In genomic region chr9:128252317-128253139, GRCh38 we compare ENCODE assay signal across 23 cellular contexts. TPM values are rescaled to one million over a fixed set of nuclear protein-coding genes. Genes with fewer than 3 reads are reported as not detected.
DNase-seq lines count a peak whose midpoint lies in the region; FAIRE-seq and TF ChIP-seq lines count a peak whose summit lies in the region.
"Had no signal": no experiment of that assay in that cellular context is flagged by ENCODE, and none has a peak within 500 bp of the region (broad histone marks: within the 10 kb centered on the region; RNA-seq: fewer than 3 reads in every experiment).

No MANE protein-coding gene starts in this region.

- 94% methylated on average over 25 of the region's 25 CpGs; no CpG with 5 or more reads in 1 of the 2 experiments for WGBS in H1 (ENCODE audit: extremely low coverage in 1 of 2, insufficient coverage in 1 of 2, insufficient read length in 1 of 2, insufficient replicate concordance in 2 of 2, low coverage in 1 of 2, low lambda C conversion rate in 2 of 2, missing lambda C conversion rate in 1 of 2), 2 experiments
- no CpG with 5 or more reads among the region's 25 CpGs for WGBS in neuronal stem cell (ENCODE audit: extremely low coverage in 2 of 2, insufficient read length in 2 of 2, insufficient replicate concordance in 1 of 2), 2 donors
- 84 to 87% (median 85%) methylated on average over 25 of the region's 25 CpGs for WGBS in ovary, 3 donors

- H3K36me3 ChIP-seq in BLaER1 treated with 17β-estradiol and CSF1 and Interleukin-3, amounts not matched to agents 10 nM and 100 nM: peaks cover 10 to 29% (median 16%) of the 10 kb centered on the region in 11 experiments
- H3K36me3 ChIP-seq in OCI-LY3 (replicated peaks; ENCODE audit: low read depth, low read length): no peaks in the 10 kb centered on the region
- peaks cover 0 to 9% (median 2%) of the 10 kb centered on the region in 4 experiments; a peak in 4 of 8 replicates for H3K36me3 ChIP-seq in H1 (ENCODE audit: control insufficient read depth in 2 of 4, insufficient read depth in 4 of 4, low read length in 3 of 4)
- peaks cover 28 to 43% of the 10 kb centered on the region in 2 donors for H3K36me3 ChIP-seq in neuronal stem cell (replicated peaks in 1 of 2; ENCODE audit: control insufficient read depth in 2 of 2, insufficient read depth in 2 of 2, low read length in 2 of 2)
- no peaks in the 10 kb centered on the region for H3K36me3 ChIP-seq in ovary

- H3K27ac ChIP-seq in BLaER1 treated with 17β-estradiol and CSF1 and Interleukin-3, amounts not matched to agents 10 nM and 100 nM: no peak overlapping the region
- H3K27ac ChIP-seq in OCI-LY3 (ENCODE audit: low read length): no peak overlapping the region
- no peak overlapping the region for H3K27ac ChIP-seq in H1 (ENCODE audit: low read depth, low read length)
- no peak overlapping the region for H3K27ac ChIP-seq in neuronal stem cell (replicated peaks; ENCODE audit: low read length)
- no peak overlapping the region for H3K27ac ChIP-seq in ovary
- H3K27ac ChIP-seq: upper lobe of left lung had no signal

- H3K79me1 ChIP-seq in H1 (ENCODE audit: low read depth, low read length) (peaks cover 8% of the 10 kb centered on the region), neuronal stem cell (ENCODE audit: low read depth, low read length) (peaks cover 3% of the 10 kb centered on the region)

- H3K27ac Mint-ChIP-seq in activated T-helper 2 cell treated with anti-CD3 and anti-CD28 coated beads, Interferon-gamma antibody, Interleukin-2, Interleukin-4, amounts not matched to agents 10 μg/mL and 5 μg/mL and 100 μg/mL, durations not matched to agents 14 hours and 24 hours and 36 hours: no peak overlapping the region
- H3K27ac Mint-ChIP-seq: activated CD8-positive, alpha-beta memory T cell treated with anti-CD3 and anti-CD28 coated beads, Interleukin-2, amount 10 ng/mL, durations not matched to agents 7 days and 5 days; activated naive CD8-positive, alpha-beta T cell treated with anti-CD3 and anti-CD28 coated beads, Interleukin-2, amount 50 U/mL, for 24 hours; stimulated activated memory B cell treated with anti-CD40 and anti-IgM and Interleukin-4, amounts not matched to agents 10 μg/mL and 1 μg/mL and 100 μg/mL, for 72 hours had no signal

- no peak overlapping the region for H3K4me3 Mint-ChIP-seq in activated T-helper 2 cell treated with anti-CD3 and anti-CD28 coated beads, Interferon-gamma antibody, Interleukin-2, Interleukin-4, amounts not matched to agents 10 μg/mL and 5 μg/mL and 100 μg/mL, durations not matched to agents 14 hours and 24 hours and 36 hours (ENCODE audit: low read depth)
- H3K4me3 Mint-ChIP-seq: stimulated activated memory B cell treated with anti-CD40 and anti-IgM and Interleukin-4, amounts not matched to agents 10 μg/mL and 1 μg/mL and 100 μg/mL, for 72 hours had no signal

- peaks cover 11% of the 10 kb centered on the region for H3K23me2 ChIP-seq in H1 (ENCODE audit: low read depth, low read length)

- no peak overlapping the region for H3K4ac ChIP-seq in H1 (replicated peaks; ENCODE audit: insufficient read length, low read depth, low read length)
- no peak overlapping the region for H3K4ac ChIP-seq in neuronal stem cell (ENCODE audit: low read length)

- H3K79me2 ChIP-seq in OCI-LY3 (ENCODE audit: low read length) (no peaks in the 10 kb centered on the region), H1 (ENCODE audit: control insufficient read depth in 1 of 2, insufficient read depth in 2 of 2, low read length in 2 of 2) (peaks cover 0 to 7% of the 10 kb centered on the region in 2 experiments; a peak in 1 of 4 replicates)

- peaks cover 0 to 11% (median 5%) of the 10 kb centered on the region in 11 experiments; a peak in 11 of 22 replicates for H3K27me3 ChIP-seq in BLaER1 treated with 17β-estradiol and CSF1 and Interleukin-3, amounts not matched to agents 10 nM and 100 nM
- H3K27me3 ChIP-seq in OCI-LY3 (ENCODE audit: low read depth, low read length) (peaks cover 18% of the 10 kb centered on the region), H1 (replicated peaks in 1 of 4; ENCODE audit: control insufficient read depth in 3 of 4, extremely low read depth in 1 of 4, insufficient read depth in 3 of 4, low read length in 3 of 4) (no peaks in the 10 kb centered on the region; a peak in 1 of 7 replicates), neuronal stem cell (ENCODE audit: control insufficient read depth in 3 of 3, insufficient read depth in 3 of 3, low read depth in 1 of 3, low read length in 3 of 3) (peaks cover 0 to 3% (median 0%) of the 10 kb centered on the region in 3 experiments), ovary (no peaks in the 10 kb centered on the region)
- H3K27me3 ChIP-seq: upper lobe of left lung had no signal

- 0 out of 2 replicates have a peak overlapping the region, but pooled peaks have one; percentile 53 for H2AK5ac ChIP-seq in H1 (ENCODE audit: low read depth, low read length)
- H2AK5ac ChIP-seq in neuronal stem cell (ENCODE audit: low read depth, low read length): no peak overlapping the region

- peaks cover 23% of the 10 kb centered on the region for H3K27me3 Mint-ChIP-seq in activated T-helper 2 cell treated with anti-CD3 and anti-CD28 coated beads, Interferon-gamma antibody, Interleukin-2, Interleukin-4, amounts not matched to agents 10 μg/mL and 5 μg/mL and 100 μg/mL, durations not matched to agents 14 hours and 24 hours and 36 hours (ENCODE audit: low read depth)
- H3K27me3 Mint-ChIP-seq: activated naive CD8-positive, alpha-beta T cell treated with anti-CD3 and anti-CD28 coated beads, Interleukin-2, amount 50 U/mL, for 24 hours had no signal

- H3K9me3 ChIP-seq in BLaER1 treated with 17β-estradiol and CSF1 and Interleukin-3, amounts not matched to agents 10 nM and 100 nM (replicated peaks in 1 of 11): no peaks in the 10 kb centered on the region
- H3K9me3 ChIP-seq in OCI-LY3 (ENCODE audit: insufficient read depth, low read length) (no peaks in the 10 kb centered on the region), H1 (ENCODE audit: insufficient read depth in 2 of 2, low read depth in 1 of 2, low read length in 1 of 2) (no peaks in the 10 kb centered on the region), neuronal stem cell (replicated peaks in 1 of 2; ENCODE audit: control insufficient read depth in 2 of 2, insufficient read depth in 1 of 2, low read depth in 1 of 2, low read length in 2 of 2) (peaks cover 0 to 1% of the 10 kb centered on the region in 2 donors), ovary (no peaks in the 10 kb centered on the region)
- H3K9me3 ChIP-seq: upper lobe of left lung had no signal

- H4K20me1 ChIP-seq in BLaER1 treated with 17β-estradiol and CSF1 and Interleukin-3, amounts not matched to agents 10 nM and 100 nM: peaks cover 0 to 49% (median 0%) of the 10 kb centered on the region in 11 experiments; a peak in 7 of 22 replicates
- H4K20me1 ChIP-seq in OCI-LY3 (ENCODE audit: insufficient read depth, low read length) (no peaks in the 10 kb centered on the region), H1 (replicated peaks in 1 of 2; ENCODE audit: control insufficient read depth in 1 of 2, insufficient read depth in 2 of 2, low read length in 2 of 2) (peaks cover 10 to 21% of the 10 kb centered on the region in 2 experiments)

- H2BK15ac ChIP-seq in H1 (ENCODE audit: low read length) (no peak overlapping the region; the same call in 1 of the 2 replicates), neuronal stem cell (ENCODE audit: low read length) (no peak overlapping the region)

- CTCF ChIA-PET in H1 (lab: Charles Lee; ENCODE audit: partially characterized antibody): interaction anchor here (0.7 to 7.9 kb wide), 9 partner anchors 16 to 181 kb away, joined by 3 to 58 read pairs (median 3); no protein-coding TSS in a partner anchor

- no peak overlapping the region for H2BK20ac ChIP-seq in H1 (ENCODE audit: low read length)

- peaks cover 6% of the 10 kb centered on the region for H3K36me3 Mint-ChIP-seq in activated T-helper 2 cell treated with anti-CD3 and anti-CD28 coated beads, Interferon-gamma antibody, Interleukin-2, Interleukin-4, amounts not matched to agents 10 μg/mL and 5 μg/mL and 100 μg/mL, durations not matched to agents 14 hours and 24 hours and 36 hours (ENCODE audit: low read depth)

- H3K9me3 Mint-ChIP-seq in activated T-helper 2 cell treated with anti-CD3 and anti-CD28 coated beads, Interferon-gamma antibody, Interleukin-2, Interleukin-4, amounts not matched to agents 10 μg/mL and 5 μg/mL and 100 μg/mL, durations not matched to agents 14 hours and 24 hours and 36 hours: no peaks in the 10 kb centered on the region
- H3K9me3 Mint-ChIP-seq: activated naive CD8-positive, alpha-beta T cell treated with anti-CD3 and anti-CD28 coated beads, Interleukin-2, amount 50 U/mL, for 24 hours; activated T-cell treated with anti-CD3 and anti-CD28 coated beads, Interleukin-2, amount 50 U/mL, for 4 hours; stimulated activated memory B cell treated with anti-CD40 and anti-IgM and Interleukin-4, amounts not matched to agents 10 μg/mL and 1 μg/mL and 100 μg/mL, for 72 hours had no signal

- FAIRE-seq in H1 (lab: Jason Lieb, UNC): no peak

- H4K5ac ChIP-seq in H1 (ENCODE audit: insufficient read length, low read depth, low read length): no peak overlapping the region

- H3K14ac ChIP-seq in H1 (ENCODE audit: insufficient read length) (no peak overlapping the region), neuronal stem cell (ENCODE audit: low read length) (no peak overlapping the region)

- H3K4me3 ChIP-seq in BLaER1 treated with 17β-estradiol and CSF1 and Interleukin-3, amounts not matched to agents 10 nM and 100 nM: no peak overlapping the region
- no peak overlapping the region for H3K4me3 ChIP-seq in OCI-LY3 (ENCODE audit: low read length)
- H3K4me3 ChIP-seq in H1 (ENCODE audit: extremely low read depth in 1 of 4, insufficient read depth in 2 of 4, low read depth in 3 of 4, low read length in 4 of 4): no peak overlapping the region
- no peak overlapping the region for H3K4me3 ChIP-seq in neuronal stem cell (ENCODE audit: low read length in 2 of 2)
- H3K4me3 ChIP-seq in ovary: no peak overlapping the region
- H3K4me3 ChIP-seq: upper lobe of left lung had no signal

- H3K4me1 ChIP-seq in BLaER1 treated with 17β-estradiol and CSF1 and Interleukin-3, amounts not matched to agents 10 nM and 100 nM: peaks cover 13 to 38% (median 32%) of the 10 kb centered on the region in 10 experiments
- H3K4me1 ChIP-seq in OCI-LY3 (ENCODE audit: low read length): no peaks in the 10 kb centered on the region
- H3K4me1 ChIP-seq in H1 (replicated peaks in 1 of 4; ENCODE audit: control insufficient read depth in 3 of 4, insufficient read depth in 4 of 4, low read length in 3 of 4): peaks cover 0 to 7% (median 6%) of the 10 kb centered on the region in 4 experiments; a peak in 5 of 7 replicates
- peaks cover 0 to 13% of the 10 kb centered on the region in 2 donors for H3K4me1 ChIP-seq in neuronal stem cell (ENCODE audit: control insufficient read depth in 2 of 2, insufficient read depth in 1 of 2, low read depth in 1 of 2, low read length in 2 of 2)
- H3K4me1 ChIP-seq in ovary (ENCODE audit: insufficient read depth): no peaks in the 10 kb centered on the region

- H3K4me1 Mint-ChIP-seq in activated T-helper 2 cell treated with anti-CD3 and anti-CD28 coated beads, Interferon-gamma antibody, Interleukin-2, Interleukin-4, amounts not matched to agents 10 μg/mL and 5 μg/mL and 100 μg/mL, durations not matched to agents 14 hours and 24 hours and 36 hours (ENCODE audit: low read depth): peaks cover 8% of the 10 kb centered on the region

- H3K56ac ChIP-seq in H1 (replicated peaks; ENCODE audit: insufficient read length, low read depth, low read length): no peak overlapping the region

- peak overlapping the region in 2 of 11 experiments; percentile 39 to 49; a peak in 2 of 22 replicates for H3K9ac ChIP-seq in BLaER1 treated with 17β-estradiol and CSF1 and Interleukin-3, amounts not matched to agents 10 nM and 100 nM
- H3K9ac ChIP-seq in OCI-LY3 (ENCODE audit: low read length) (no peak overlapping the region), H1 (replicated peaks in 1 of 4; ENCODE audit: extremely low read depth in 1 of 4, low read depth in 3 of 4, low read length in 3 of 4) (no peak overlapping the region; a peak in 1 of 7 replicates), neuronal stem cell (ENCODE audit: low read depth, low read length, poor library complexity) (no peak overlapping the region)

- TF ChIP-seq RAD21 in H1 (IDR thresholded peaks at IDR 0.05 in 1 of 2, conservative IDR thresholded peaks at IDR 0.05 in 1 of 2; ENCODE audit: low read depth in 2 of 2, low read length in 2 of 2): no peak

- no peak for TF ChIP-seq CTCF in OCI-LY3 (IDR thresholded peaks at IDR 0.05; ENCODE audit: low read depth, low read length)
- TF ChIP-seq CTCF in H1 (IDR thresholded peaks at IDR 0.05; ENCODE audit: control extremely low read depth in 1 of 3, insufficient read depth in 1 of 3, low read depth in 1 of 3, low read length in 3 of 3): no peak
- no peak for TF ChIP-seq CTCF in ovary (IDR thresholded peaks at IDR 0.05)

- H3K18ac ChIP-seq in H1 (ENCODE audit: extremely low read depth, low read length) (no peak overlapping the region), neuronal stem cell (ENCODE audit: low read length) (no peak overlapping the region)

- no peak for TF ChIP-seq EP300 in H1 (IDR thresholded peaks at IDR 0.05; ENCODE audit: borderline replicate concordance in 1 of 2, low read depth in 2 of 2, low read length in 2 of 2)
- TF ChIP-seq EP300 in ovary (IDR thresholded peaks at IDR 0.05): no peak

- POLR2A ChIA-PET in H1 (lab: Charles Lee; ENCODE audit: partially characterized antibody): interaction anchor here (0.8 to 1.0 kb wide), 3 partner anchors 8 to 26 kb away, joined by 3 read pairs; partner anchors contain the start of genes GOLGA2 and SWI5

- H2BK12ac ChIP-seq in H1 (ENCODE audit: low read depth, low read length) (no peak overlapping the region; the same call in 1 of the 2 replicates), neuronal stem cell (ENCODE audit: low read length) (no peak overlapping the region)

- DNase-seq in H1 (ENCODE audit: low read depth in 1 of 2, low spot score in 2 of 2) (no peak), neuronal stem cell (ENCODE audit: low spot score) (no peak), GM19240 (ENCODE audit: insufficient read length, low spot score) (no peak), ovary (no peak), COLO668 (lab: John Stamatoyannopoulos, UW; ENCODE audit: unreplicated experiment) (no peak)
- no peak for DNase-seq in activated T-helper 2 cell treated with anti-CD3 and anti-CD28 coated beads, Interferon-gamma antibody, Interleukin-2, Interleukin-4, amounts not matched to agents 10 μg/mL and 5 μg/mL and 100 μg/mL, durations not matched to agents 14 hours and 24 hours and 36 hours (ENCODE audit: low spot score)
- DNase-seq: activated CD4-positive, CD25-positive, alpha-beta regulatory T cell; activated CD8-positive, alpha-beta memory T cell treated with anti-CD3 and anti-CD28 coated beads, Interleukin-2, amount 10 ng/mL, durations not matched to agents 7 days and 5 days; activated naive CD4-positive, alpha-beta T cell; activated naive CD8-positive, alpha-beta T cell treated with anti-CD3 and anti-CD28 coated beads, Interleukin-2, amount 50 U/mL, for 24 hours; activated T-cell treated with anti-CD3 and anti-CD28 coated beads, Interleukin-2, amount 50 U/mL, for 4 hours; central memory CD4-positive, alpha-beta T cell; DMS153; Kasumi-1; kidney glomerular epithelial cell; NCI-H1436; NCI-H2081; NCI-H226; occipital lobe had no signal

- peak overlapping the region; percentile 66; the same call in 1 of the 2 replicates for H2BK5ac ChIP-seq in H1 (ENCODE audit: low read depth, low read length)
- peak overlapping the region; percentile 75 for H2BK5ac ChIP-seq in neuronal stem cell (ENCODE audit: low read length)

- peak overlapping the region in 10 of 11 experiments; percentile 93 to 100 (median 99); a peak in 17 of 22 replicates for H3K4me2 ChIP-seq in BLaER1 treated with 17β-estradiol and CSF1 and Interleukin-3, amounts not matched to agents 10 nM and 100 nM
- H3K4me2 ChIP-seq in OCI-LY3 (ENCODE audit: low read length): peak overlapping the region; percentile 12; the same call in 1 of the 2 replicates
- H3K4me2 ChIP-seq in H1 (ENCODE audit: insufficient read depth in 1 of 2, low read depth in 2 of 2, low read length in 2 of 2): peak overlapping the region in 1 of 2 experiments; percentile 56; a peak in 1 of 4 replicates
- H3K4me2 ChIP-seq in neuronal stem cell (ENCODE audit: insufficient read depth, low read length, poor library complexity, severe bottlenecking): no peak overlapping the region

- H4K8ac ChIP-seq in H1 (ENCODE audit: extremely low read depth, insufficient read depth, low read length): no peak overlapping the region
- H4K8ac ChIP-seq in neuronal stem cell (ENCODE audit: low read depth, low read length): no peak overlapping the region

- intact Hi-C loops in ovary (cut with DNase I): no loop called here
- intact Hi-C loops in activated T-helper 2 cell treated with anti-CD3 and anti-CD28 coated beads, Interferon-gamma antibody, Interleukin-2, Interleukin-4, amounts not matched to agents 10 μg/mL and 5 μg/mL and 100 μg/mL, durations not matched to agents 14 hours and 24 hours and 36 hours (cut with micrococcal nuclease): no loop called here

- TF ChIP-seq POLR2A in H1 (IDR thresholded peaks at IDR 0.05; ENCODE audit: control extremely low read depth in 1 of 2, low read depth in 2 of 2, low read length in 2 of 2): no peak
- no peak for TF ChIP-seq POLR2A in ovary (IDR thresholded peaks at IDR 0.05)

- H3K23ac ChIP-seq in H1 (ENCODE audit: insufficient read length): no peak overlapping the region
- H3K23ac ChIP-seq in neuronal stem cell (ENCODE audit: low read depth, low read length, poor library complexity): peak overlapping the region; percentile 97

- no peak overlapping the region for H4K91ac ChIP-seq in H1 (replicated peaks; ENCODE audit: insufficient read length, low read length)
- peak overlapping the region; percentile 46 for H4K91ac ChIP-seq in neuronal stem cell (ENCODE audit: low read depth, low read length, poor library complexity)

- H2BK120ac ChIP-seq in H1 (replicated peaks; ENCODE audit: low read depth, low read length): no peak overlapping the region
- no peak overlapping the region for H2BK120ac ChIP-seq in neuronal stem cell (ENCODE audit: low read depth, low read length)

- H2AFZ ChIP-seq in OCI-LY3 (ENCODE audit: low read depth, low read length) (no peak overlapping the region), H1 (ENCODE audit: low read length) (no peak overlapping the region), neuronal stem cell (ENCODE audit: low read length) (no peak overlapping the region)

RNA-seq across cellular contexts. Expression of gene GOLGA2, which starts 23.3 kb away (rescaled TPM):
- 43.6 and 50.1 TPM in 2 replicates for total RNA-seq in H1 (2021; fragmentation: NEBNext Ultra II Directional; extraction: Animal tissue kit (Norgen Biotek cat#: 25700))
- polyA plus RNA-seq in H1 (2011; rRNA removed) (13.1 and 15.9 TPM in 2 replicates), ovary (100 to 1,000 TPM in 1 of 2 donors, 10 to 100 TPM in 1; 63.7 to 114 TPM)
- polyA plus RNA-seq in H1 (2011; cell fraction: cytosol; rRNA removed): 22.9 TPM
- 30.3 TPM for polyA plus RNA-seq in H1 (2011; cell fraction: nucleus; rRNA removed)
- 30.5 to 43.8 TPM (median 37.6 TPM) in 4 replicates for polyA plus RNA-seq in H1 (2012, experiment 1 of 2)
- polyA plus RNA-seq in H1 (2012, experiment 2 of 2): 16.1 TPM
- polyA plus RNA-seq in H1 (2013, experiment 1 of 2): 29.7 TPM
- 31.5 TPM for polyA plus RNA-seq in H1 (2013, experiment 2 of 2)
- 14.7 and 17.2 TPM in 2 replicates for polyA minus RNA-seq in H1 (2011; rRNA and poly(A)+ RNA removed)
- polyA minus RNA-seq in H1 (2011; cell fraction: cytosol; rRNA and poly(A)+ RNA removed): 13.5 TPM
- 22.6 TPM for polyA minus RNA-seq in H1 (2011; cell fraction: nucleus; rRNA and poly(A)+ RNA removed)
- 29.3 TPM for polyA plus RNA-seq in neuronal stem cell (2013, experiment 1 of 2)
- 30.6 TPM for polyA plus RNA-seq in neuronal stem cell (2013, experiment 2 of 2)
- total RNA-seq in ovary: 100 to 1,000 TPM in 4 of 7 donors, 10 to 100 TPM in 3; 53.2 to 117 (median 107) TPM
- total RNA-seq in activated T-helper 2 cell treated with anti-CD3 and anti-CD28 coated beads, Interferon-gamma antibody, Interleukin-2, Interleukin-4, amounts not matched to agents 10 μg/mL and 5 μg/mL and 100 μg/mL, durations not matched to agents 14 hours and 24 hours and 36 hours: 44.0 and 47.9 TPM in 2 replicates

RNA-seq across cellular contexts. Expression of gene SWI5, which starts 23.5 kb away (rescaled TPM):
- total RNA-seq in H1 (2021; fragmentation: NEBNext Ultra II Directional; extraction: Animal tissue kit (Norgen Biotek cat#: 25700)): 25.5 and 29.0 TPM in 2 replicates
- polyA plus RNA-seq in H1 (2011; rRNA removed): 54.6 and 59.5 TPM in 2 replicates
- polyA plus RNA-seq in H1 (2011; cell fraction: cytosol; rRNA removed): 63.6 TPM
- 34.7 TPM for polyA plus RNA-seq in H1 (2011; cell fraction: nucleus; rRNA removed)
- polyA plus RNA-seq in H1 (2012, experiment 1 of 2): 34.0 to 43.9 TPM (median 40.7 TPM) in 4 replicates
- 21.8 TPM for polyA plus RNA-seq in H1 (2012, experiment 2 of 2)
- 29.0 TPM for polyA plus RNA-seq in H1 (2013, experiment 1 of 2)
- polyA plus RNA-seq in H1 (2013, experiment 2 of 2): 30.0 TPM
- polyA minus RNA-seq in H1 (2011; rRNA and poly(A)+ RNA removed): 27.7 and 27.8 TPM in 2 replicates
- polyA minus RNA-seq in H1 (2011; cell fraction: cytosol; rRNA and poly(A)+ RNA removed): 5.5 TPM
- 11.5 TPM for polyA minus RNA-seq in H1 (2011; cell fraction: nucleus; rRNA and poly(A)+ RNA removed)
- polyA plus RNA-seq in neuronal stem cell (2013, experiment 1 of 2): 21.5 TPM
- polyA plus RNA-seq in neuronal stem cell (2013, experiment 2 of 2): 21.5 TPM
- 10 to 100 TPM; 22.4 to 48.9 (median 29.5) TPM for total RNA-seq in ovary
- 10 to 100 TPM; 34.4 to 46.4 TPM for polyA plus RNA-seq in ovary
- 13.5 and 13.7 TPM in 2 replicates for total RNA-seq in activated T-helper 2 cell treated with anti-CD3 and anti-CD28 coated beads, Interferon-gamma antibody, Interleukin-2, Interleukin-4, amounts not matched to agents 10 μg/mL and 5 μg/mL and 100 μg/mL, durations not matched to agents 14 hours and 24 hours and 36 hours

RNA-seq across cellular contexts. Expression of gene DNM1, which starts 49.3 kb away (rescaled TPM):
- 43.7 and 62.7 TPM in 2 replicates for total RNA-seq in H1 (2021; fragmentation: NEBNext Ultra II Directional; extraction: Animal tissue kit (Norgen Biotek cat#: 25700))
- polyA plus RNA-seq in H1 (2011; rRNA removed) (34.3 and 55.4 TPM in 2 replicates), ovary (1 to 10 TPM; 2.0 to 7.6 TPM)
- 38.5 TPM for polyA plus RNA-seq in H1 (2011; cell fraction: cytosol; rRNA removed)
- polyA plus RNA-seq in H1 (2011; cell fraction: nucleus; rRNA removed): 182 TPM
- polyA plus RNA-seq in H1 (2012, experiment 1 of 2): 63.2 to 75.1 TPM (median 67.5 TPM) in 4 replicates
- 27.0 TPM for polyA plus RNA-seq in H1 (2012, experiment 2 of 2)
- polyA plus RNA-seq in H1 (2013, experiment 1 of 2): 35.2 TPM
- 29.3 TPM for polyA plus RNA-seq in H1 (2013, experiment 2 of 2)
- 80.1 and 86.2 TPM in 2 replicates for polyA minus RNA-seq in H1 (2011; rRNA and poly(A)+ RNA removed)
- polyA minus RNA-seq in H1 (2011; cell fraction: cytosol; rRNA and poly(A)+ RNA removed): 43.2 TPM
- 108 TPM for polyA minus RNA-seq in H1 (2011; cell fraction: nucleus; rRNA and poly(A)+ RNA removed)
- 46.5 TPM for polyA plus RNA-seq in neuronal stem cell (2013, experiment 1 of 2)
- 48.3 TPM for polyA plus RNA-seq in neuronal stem cell (2013, experiment 2 of 2)
- total RNA-seq in ovary: 10 to 100 TPM in 1 of 7 donors, 1 to 10 TPM in 6; 1.2 to 10.4 (median 4.6) TPM
- total RNA-seq in activated T-helper 2 cell treated with anti-CD3 and anti-CD28 coated beads, Interferon-gamma antibody, Interleukin-2, Interleukin-4, amounts not matched to agents 10 μg/mL and 5 μg/mL and 100 μg/mL, durations not matched to agents 14 hours and 24 hours and 36 hours: 0.90 and 2.4 TPM in 2 replicates
